ENCODE assay signal across 1 cellular context in the genomic region with DNA sequence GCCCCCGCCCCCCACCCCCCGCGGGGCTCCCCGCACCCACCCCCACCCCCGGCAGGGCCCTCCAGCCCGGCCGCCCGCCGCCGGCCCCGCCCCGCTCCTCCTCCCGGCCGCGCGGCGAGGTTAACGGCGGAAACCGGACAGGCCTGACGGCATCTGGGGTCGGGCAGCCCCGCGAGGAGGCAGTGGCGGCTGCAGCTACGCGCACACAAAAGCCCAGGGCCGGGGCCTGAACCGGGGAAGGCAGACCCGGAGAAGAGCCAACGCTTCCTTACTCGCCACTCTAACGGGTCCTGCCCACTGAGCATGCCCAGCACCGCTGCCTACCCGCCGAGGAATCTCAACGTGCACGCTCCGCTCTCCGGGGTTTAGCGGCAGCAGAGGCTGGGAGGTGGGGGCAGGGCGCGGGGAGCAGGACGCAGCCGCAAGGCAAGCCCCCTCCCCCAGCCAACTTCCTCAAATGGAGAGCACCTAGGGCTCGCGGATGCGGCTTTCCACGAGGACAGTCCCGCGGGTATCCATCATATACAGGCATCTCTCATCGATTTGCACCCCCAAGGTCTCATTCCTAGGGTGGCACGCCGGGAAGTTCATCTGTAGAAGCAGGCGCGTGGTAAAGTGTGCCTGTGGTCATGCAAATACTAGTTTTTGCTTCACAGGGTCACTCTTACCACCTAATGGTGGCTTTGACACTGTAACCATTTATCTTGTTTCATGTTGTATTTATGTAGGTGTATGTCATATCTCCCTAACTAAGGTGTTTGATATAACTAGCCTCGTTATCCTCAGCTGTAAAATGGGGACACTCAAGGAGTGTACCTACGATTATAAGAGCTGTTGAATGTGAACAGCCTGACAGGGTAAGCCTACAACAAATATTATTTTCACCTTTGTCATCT.
TF ChIP-seq lines count a peak whose summit lies in the region.

A gene (minus strand): TSS at position 339 of the 896 bp plus-strand sequence. CDS start 761 bp downstream, outside the sequence.

TF ChIP-seq in HepG2, 621 proteins besides CTCF, POLR2A, EP300 and RAD21 (continued from another document and continues in another):
- TF ChIP-seq, protein P1, sequence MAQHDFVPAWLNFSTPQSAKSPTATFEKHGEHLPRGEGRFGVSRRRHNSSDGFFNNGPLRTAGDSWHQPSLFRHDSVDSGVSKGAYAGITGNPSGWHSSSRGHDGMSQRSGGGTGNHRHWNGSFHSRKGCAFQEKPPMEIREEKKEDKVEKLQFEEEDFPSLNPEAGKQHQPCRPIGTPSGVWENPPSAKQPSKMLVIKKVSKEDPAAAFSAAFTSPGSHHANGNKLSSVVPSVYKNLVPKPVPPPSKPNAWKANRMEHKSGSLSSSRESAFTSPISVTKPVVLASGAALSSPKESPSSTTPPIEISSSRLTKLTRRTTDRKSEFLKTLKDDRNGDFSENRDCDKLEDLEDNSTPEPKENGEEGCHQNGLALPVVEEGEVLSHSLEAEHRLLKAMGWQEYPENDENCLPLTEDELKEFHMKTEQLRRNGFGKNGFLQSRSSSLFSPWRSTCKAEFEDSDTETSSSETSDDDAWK (CRISPR knock-in tag; IDR thresholded peaks at IDR 0.05) = no peak
- TF ChIP-seq SALL1 (CRISPR knock-in tag; IDR thresholded peaks at IDR 0.05) (peak; percentile 99), ZNF546 (CRISPR knock-in tag; conservative IDR thresholded peaks at IDR 0.05) (0 out of 2 replicates have a peak, but pooled peaks have one; percentile 25), ZNF552 (CRISPR knock-in tag; IDR thresholded peaks at IDR 0.05; ENCODE audit: borderline replicate concordance) (peak; percentile 87), ZNF549 (CRISPR knock-in tag; IDR thresholded peaks at IDR 0.05) (no peak), ZNF124 (CRISPR knock-in tag; IDR thresholded peaks at IDR 0.05) (peak; percentile 94; the same call in 1 of the 2 replicates), EEA1 (CRISPR knock-in tag; IDR thresholded peaks at IDR 0.05; ENCODE audit: borderline replicate concordance) (peak; percentile 92; the same call in 1 of the 2 replicates), THAP11 (CRISPR knock-in tag; IDR thresholded peaks at IDR 0.05) (peak; percentile 90), IKZF1 (IDR thresholded peaks at IDR 0.05) (no peak), ZNF3 (CRISPR knock-in tag; IDR thresholded peaks at IDR 0.05) (no peak; the same call in 1 of the 2 replicates), ZNF660 (CRISPR knock-in tag; IDR thresholded peaks at IDR 0.05; ENCODE audit: borderline replicate concordance, low read depth) (peak; percentile 85; the same call in 1 of the 2 replicates), TRIM24 (CRISPR knock-in tag; IDR thresholded peaks at IDR 0.05) (peak; percentile 64; the same call in 1 of the 2 replicates), STAG1 (CRISPR knock-in tag; IDR thresholded peaks at IDR 0.05) (peak; percentile 45), KLF13 (CRISPR knock-in tag; IDR thresholded peaks at IDR 0.05) (peak; percentile 95), GTF3A (CRISPR knock-in tag; conservative IDR thresholded peaks at IDR 0.05) (peak; percentile 97), JDP2 (CRISPR knock-in tag; IDR thresholded peaks at IDR 0.05; ENCODE audit: borderline replicate concordance) (peak; percentile 51; the same call in 1 of the 2 replicates), HNRNPK (IDR thresholded peaks at IDR 0.05; ENCODE audit: low read depth, low read length, poor library complexity, severe bottlenecking) (peak; percentile 52), HNF4A (CRISPR knock-in tag; IDR thresholded peaks at IDR 0.05) (peak; percentile 56), ZNF354B (CRISPR knock-in tag; IDR thresholded peaks at IDR 0.05) (peak; percentile 88), SATB2 (CRISPR knock-in tag; IDR thresholded peaks at IDR 0.05) (no peak), ZNF34 (CRISPR knock-in tag; IDR thresholded peaks at IDR 0.05; ENCODE audit: borderline replicate concordance) (peak; percentile 46; the same call in 1 of the 2 replicates), ZNF350 (CRISPR knock-in tag; IDR thresholded peaks at IDR 0.05; ENCODE audit: borderline replicate concordance, low read depth) (peak; percentile 97; the same call in 1 of the 2 replicates)
- TF ChIP-seq, protein P2, sequence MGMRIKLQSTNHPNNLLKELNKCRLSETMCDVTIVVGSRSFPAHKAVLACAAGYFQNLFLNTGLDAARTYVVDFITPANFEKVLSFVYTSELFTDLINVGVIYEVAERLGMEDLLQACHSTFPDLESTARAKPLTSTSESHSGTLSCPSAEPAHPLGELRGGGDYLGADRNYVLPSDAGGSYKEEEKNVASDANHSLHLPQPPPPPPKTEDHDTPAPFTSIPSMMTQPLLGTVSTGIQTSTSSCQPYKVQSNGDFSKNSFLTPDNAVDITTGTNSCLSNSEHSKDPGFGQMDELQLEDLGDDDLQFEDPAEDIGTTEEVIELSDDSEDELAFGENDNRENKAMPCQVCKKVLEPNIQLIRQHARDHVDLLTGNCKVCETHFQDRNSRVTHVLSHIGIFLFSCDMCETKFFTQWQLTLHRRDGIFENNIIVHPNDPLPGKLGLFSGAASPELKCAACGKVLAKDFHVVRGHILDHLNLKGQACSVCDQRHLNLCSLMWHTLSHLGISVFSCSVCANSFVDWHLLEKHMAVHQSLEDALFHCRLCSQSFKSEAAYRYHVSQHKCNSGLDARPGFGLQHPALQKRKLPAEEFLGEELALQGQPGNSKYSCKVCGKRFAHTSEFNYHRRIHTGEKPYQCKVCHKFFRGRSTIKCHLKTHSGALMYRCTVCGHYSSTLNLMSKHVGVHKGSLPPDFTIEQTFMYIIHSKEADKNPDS (CRISPR knock-in tag; IDR thresholded peaks at IDR 0.05) = peak; percentile 97
- TF ChIP-seq, protein P3, sequence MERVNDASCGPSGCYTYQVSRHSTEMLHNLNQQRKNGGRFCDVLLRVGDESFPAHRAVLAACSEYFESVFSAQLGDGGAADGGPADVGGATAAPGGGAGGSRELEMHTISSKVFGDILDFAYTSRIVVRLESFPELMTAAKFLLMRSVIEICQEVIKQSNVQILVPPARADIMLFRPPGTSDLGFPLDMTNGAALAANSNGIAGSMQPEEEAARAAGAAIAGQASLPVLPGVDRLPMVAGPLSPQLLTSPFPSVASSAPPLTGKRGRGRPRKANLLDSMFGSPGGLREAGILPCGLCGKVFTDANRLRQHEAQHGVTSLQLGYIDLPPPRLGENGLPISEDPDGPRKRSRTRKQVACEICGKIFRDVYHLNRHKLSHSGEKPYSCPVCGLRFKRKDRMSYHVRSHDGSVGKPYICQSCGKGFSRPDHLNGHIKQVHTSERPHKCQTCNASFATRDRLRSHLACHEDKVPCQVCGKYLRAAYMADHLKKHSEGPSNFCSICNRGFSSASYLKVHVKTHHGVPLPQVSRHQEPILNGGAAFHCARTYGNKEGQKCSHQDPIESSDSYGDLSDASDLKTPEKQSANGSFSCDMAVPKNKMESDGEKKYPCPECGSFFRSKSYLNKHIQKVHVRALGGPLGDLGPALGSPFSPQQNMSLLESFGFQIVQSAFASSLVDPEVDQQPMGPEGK (CRISPR knock-in tag; IDR thresholded peaks at IDR 0.05) = peak; percentile 98
- TF ChIP-seq, protein P4, sequence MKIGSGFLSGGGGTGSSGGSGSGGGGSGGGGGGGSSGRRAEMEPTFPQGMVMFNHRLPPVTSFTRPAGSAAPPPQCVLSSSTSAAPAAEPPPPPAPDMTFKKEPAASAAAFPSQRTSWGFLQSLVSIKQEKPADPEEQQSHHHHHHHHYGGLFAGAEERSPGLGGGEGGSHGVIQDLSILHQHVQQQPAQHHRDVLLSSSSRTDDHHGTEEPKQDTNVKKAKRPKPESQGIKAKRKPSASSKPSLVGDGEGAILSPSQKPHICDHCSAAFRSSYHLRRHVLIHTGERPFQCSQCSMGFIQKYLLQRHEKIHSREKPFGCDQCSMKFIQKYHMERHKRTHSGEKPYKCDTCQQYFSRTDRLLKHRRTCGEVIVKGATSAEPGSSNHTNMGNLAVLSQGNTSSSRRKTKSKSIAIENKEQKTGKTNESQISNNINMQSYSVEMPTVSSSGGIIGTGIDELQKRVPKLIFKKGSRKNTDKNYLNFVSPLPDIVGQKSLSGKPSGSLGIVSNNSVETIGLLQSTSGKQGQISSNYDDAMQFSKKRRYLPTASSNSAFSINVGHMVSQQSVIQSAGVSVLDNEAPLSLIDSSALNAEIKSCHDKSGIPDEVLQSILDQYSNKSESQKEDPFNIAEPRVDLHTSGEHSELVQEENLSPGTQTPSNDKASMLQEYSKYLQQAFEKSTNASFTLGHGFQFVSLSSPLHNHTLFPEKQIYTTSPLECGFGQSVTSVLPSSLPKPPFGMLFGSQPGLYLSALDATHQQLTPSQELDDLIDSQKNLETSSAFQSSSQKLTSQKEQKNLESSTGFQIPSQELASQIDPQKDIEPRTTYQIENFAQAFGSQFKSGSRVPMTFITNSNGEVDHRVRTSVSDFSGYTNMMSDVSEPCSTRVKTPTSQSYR (CRISPR knock-in tag; IDR thresholded peaks at IDR 0.05; ENCODE audit: borderline replicate concordance) = peak; percentile 100
- TF ChIP-seq, protein P5, sequence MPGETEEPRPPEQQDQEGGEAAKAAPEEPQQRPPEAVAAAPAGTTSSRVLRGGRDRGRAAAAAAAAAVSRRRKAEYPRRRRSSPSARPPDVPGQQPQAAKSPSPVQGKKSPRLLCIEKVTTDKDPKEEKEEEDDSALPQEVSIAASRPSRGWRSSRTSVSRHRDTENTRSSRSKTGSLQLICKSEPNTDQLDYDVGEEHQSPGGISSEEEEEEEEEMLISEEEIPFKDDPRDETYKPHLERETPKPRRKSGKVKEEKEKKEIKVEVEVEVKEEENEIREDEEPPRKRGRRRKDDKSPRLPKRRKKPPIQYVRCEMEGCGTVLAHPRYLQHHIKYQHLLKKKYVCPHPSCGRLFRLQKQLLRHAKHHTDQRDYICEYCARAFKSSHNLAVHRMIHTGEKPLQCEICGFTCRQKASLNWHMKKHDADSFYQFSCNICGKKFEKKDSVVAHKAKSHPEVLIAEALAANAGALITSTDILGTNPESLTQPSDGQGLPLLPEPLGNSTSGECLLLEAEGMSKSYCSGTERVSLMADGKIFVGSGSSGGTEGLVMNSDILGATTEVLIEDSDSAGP (CRISPR knock-in tag; IDR thresholded peaks at IDR 0.05; ENCODE audit: borderline replicate concordance) = peak; percentile 96
- TF ChIP-seq, protein P6, sequence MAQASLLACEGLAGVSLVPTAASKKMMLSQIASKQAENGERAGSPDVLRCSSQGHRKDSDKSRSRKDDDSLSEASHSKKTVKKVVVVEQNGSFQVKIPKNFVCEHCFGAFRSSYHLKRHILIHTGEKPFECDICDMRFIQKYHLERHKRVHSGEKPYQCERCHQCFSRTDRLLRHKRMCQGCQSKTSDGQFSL (CRISPR knock-in tag; IDR thresholded peaks at IDR 0.05) = peak; percentile 86
- TF ChIP-seq, protein P7, sequence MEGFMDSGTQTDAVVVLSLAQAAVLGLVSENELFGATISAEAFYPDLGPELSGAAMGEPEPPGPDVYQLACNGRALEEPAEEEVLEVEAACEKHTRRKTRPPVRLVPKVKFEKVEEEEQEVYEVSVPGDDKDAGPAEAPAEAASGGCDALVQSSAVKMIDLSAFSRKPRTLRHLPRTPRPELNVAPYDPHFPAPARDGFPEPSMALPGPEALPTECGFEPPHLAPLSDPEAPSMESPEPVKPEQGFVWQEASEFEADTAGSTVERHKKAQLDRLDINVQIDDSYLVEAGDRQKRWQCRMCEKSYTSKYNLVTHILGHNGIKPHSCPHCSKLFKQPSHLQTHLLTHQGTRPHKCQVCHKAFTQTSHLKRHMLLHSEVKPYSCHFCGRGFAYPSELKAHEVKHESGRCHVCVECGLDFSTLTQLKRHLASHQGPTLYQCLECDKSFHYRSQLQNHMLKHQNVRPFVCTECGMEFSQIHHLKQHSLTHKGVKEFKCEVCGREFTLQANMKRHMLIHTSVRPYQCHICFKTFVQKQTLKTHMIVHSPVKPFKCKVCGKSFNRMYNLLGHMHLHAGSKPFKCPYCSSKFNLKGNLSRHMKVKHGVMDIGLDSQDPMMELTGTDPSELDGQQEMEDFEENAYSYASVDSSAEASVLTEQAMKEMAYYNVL (CRISPR knock-in tag; IDR thresholded peaks at IDR 0.05; ENCODE audit: borderline replicate concordance) = peak; percentile 90
- TF ChIP-seq, protein P8, sequence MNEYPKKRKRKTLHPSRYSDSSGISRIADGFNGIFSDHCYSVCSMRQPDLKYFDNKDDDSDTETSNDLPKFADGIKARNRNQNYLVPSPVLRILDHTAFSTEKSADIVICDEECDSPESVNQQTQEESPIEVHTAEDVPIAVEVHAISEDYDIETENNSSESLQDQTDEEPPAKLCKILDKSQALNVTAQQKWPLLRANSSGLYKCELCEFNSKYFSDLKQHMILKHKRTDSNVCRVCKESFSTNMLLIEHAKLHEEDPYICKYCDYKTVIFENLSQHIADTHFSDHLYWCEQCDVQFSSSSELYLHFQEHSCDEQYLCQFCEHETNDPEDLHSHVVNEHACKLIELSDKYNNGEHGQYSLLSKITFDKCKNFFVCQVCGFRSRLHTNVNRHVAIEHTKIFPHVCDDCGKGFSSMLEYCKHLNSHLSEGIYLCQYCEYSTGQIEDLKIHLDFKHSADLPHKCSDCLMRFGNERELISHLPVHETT (CRISPR knock-in tag; conservative IDR thresholded peaks at IDR 0.05) = peak; percentile 98
- TF ChIP-seq, protein P9, sequence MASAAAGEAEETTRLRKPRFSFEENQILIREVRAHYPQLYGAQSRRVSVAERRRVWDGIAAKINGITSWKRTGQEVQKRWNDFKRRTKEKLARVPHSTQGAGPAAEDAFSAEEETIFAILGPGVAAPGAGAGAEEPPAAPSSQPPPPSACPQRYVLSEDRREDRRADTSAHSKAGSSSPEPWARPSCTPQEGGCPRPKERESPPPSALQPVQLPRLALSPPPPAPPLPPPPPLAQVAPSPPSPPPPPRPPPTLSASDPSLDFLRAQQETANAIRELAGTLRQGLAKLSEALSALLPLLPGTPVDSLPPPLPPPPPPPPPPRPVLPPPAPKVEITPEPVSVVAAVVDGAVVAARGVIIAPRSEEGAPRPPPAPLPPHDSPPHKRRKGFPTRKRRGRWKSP (CRISPR knock-in tag; IDR thresholded peaks at IDR 0.05) = peak; percentile 91
- TF ChIP-seq, protein P10, sequence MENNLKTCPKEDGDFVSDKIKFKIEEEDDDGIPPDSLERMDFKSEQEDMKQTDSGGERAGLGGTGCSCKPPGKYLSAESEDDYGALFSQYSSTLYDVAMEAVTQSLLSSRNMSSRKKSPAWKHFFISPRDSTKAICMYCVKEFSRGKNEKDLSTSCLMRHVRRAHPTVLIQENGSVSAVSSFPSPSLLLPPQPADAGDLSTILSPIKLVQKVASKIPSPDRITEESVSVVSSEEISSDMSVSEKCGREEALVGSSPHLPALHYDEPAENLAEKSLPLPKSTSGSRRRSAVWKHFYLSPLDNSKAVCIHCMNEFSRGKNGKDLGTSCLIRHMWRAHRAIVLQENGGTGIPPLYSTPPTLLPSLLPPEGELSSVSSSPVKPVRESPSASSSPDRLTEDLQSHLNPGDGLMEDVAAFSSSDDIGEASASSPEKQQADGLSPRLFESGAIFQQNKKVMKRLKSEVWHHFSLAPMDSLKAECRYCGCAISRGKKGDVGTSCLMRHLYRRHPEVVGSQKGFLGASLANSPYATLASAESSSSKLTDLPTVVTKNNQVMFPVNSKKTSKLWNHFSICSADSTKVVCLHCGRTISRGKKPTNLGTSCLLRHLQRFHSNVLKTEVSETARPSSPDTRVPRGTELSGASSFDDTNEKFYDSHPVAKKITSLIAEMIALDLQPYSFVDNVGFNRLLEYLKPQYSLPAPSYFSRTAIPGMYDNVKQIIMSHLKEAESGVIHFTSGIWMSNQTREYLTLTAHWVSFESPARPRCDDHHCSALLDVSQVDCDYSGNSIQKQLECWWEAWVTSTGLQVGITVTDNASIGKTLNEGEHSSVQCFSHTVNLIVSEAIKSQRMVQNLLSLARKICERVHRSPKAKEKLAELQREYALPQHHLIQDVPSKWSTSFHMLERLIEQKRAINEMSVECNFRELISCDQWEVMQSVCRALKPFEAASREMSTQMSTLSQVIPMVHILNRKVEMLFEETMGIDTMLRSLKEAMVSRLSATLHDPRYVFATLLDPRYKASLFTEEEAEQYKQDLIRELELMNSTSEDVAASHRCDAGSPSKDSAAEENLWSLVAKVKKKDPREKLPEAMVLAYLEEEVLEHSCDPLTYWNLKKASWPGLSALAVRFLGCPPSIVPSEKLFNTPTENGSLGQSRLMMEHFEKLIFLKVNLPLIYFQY (CRISPR knock-in tag; IDR thresholded peaks at IDR 0.05; ENCODE audit: borderline replicate concordance) = peak; percentile 79; the same call in 1 of the 2 replicates
